In genomic region chr11:124801014-124801413, GRCh38 we compare ENCODE assay signal across 1 cellular context.
TF ChIP-seq lines count a peak whose summit lies in the region.

No MANE protein-coding gene starts in this region.

TF ChIP-seq in HCT116, 20 proteins besides CTCF, POLR2A, EP300 and RAD21:
- TF ChIP-seq EGR1 (IDR thresholded peaks at IDR 0.05; ENCODE audit: low read depth) (no peak), ATF3 (IDR thresholded peaks at IDR 0.05) (no peak), POLR2AphosphoS5 (IDR thresholded peaks at IDR 0.05; ENCODE audit: low read depth, low read length) (no peak), REST (IDR thresholded peaks at IDR 0.05; ENCODE audit: low read depth) (no peak), FOSL1 (IDR thresholded peaks at IDR 0.05; ENCODE audit: low read depth) (no peak), CBX3 (IDR thresholded peaks at IDR 0.05; ENCODE audit: low read depth) (no peak), EZH2 (IDR thresholded peaks at IDR 0.05) (no peak), CEBPB (IDR thresholded peaks at IDR 0.05; ENCODE audit: low read depth) (no peak), TCF7L2 (IDR thresholded peaks at IDR 0.05; ENCODE audit: borderline replicate concordance, extremely low read depth, insufficient read depth, insufficient read length) (no peak), ZNF274 (IDR thresholded peaks at IDR 0.05; ENCODE audit: low read depth, low read length) (no peak), ELF1 (IDR thresholded peaks at IDR 0.05; ENCODE audit: borderline replicate concordance, low read depth) (no peak)
- TF ChIP-seq, protein P1, sequence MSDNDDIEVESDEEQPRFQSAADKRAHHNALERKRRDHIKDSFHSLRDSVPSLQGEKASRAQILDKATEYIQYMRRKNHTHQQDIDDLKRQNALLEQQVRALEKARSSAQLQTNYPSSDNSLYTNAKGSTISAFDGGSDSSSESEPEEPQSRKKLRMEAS (IDR thresholded peaks at IDR 0.05): no peak
